1 cellular context compared by ENCODE assay signal in genomic region chr16:86117235-86117634, GRCh38.
TF ChIP-seq lines count a peak whose summit lies in the region.

No MANE protein-coding gene starts in this region.

TF ChIP-seq in IMR-90, 13 proteins besides CTCF, POLR2A, EP300 and RAD21 (continued from another document):
- TF ChIP-seq ELK1 (IDR thresholded peaks at IDR 0.05; ENCODE audit: borderline replicate concordance, low read depth, low read length), result no peak
- TF ChIP-seq USF2 (IDR thresholded peaks at IDR 0.05; ENCODE audit: low read depth, low read length), result no peak
- TF ChIP-seq NFE2L2 (IDR thresholded peaks at IDR 0.05; ENCODE audit: low read depth, low read length), result no peak
- no peak for TF ChIP-seq MXI1 (IDR thresholded peaks at IDR 0.05; ENCODE audit: borderline replicate concordance, low read depth, low read length)
- no peak for TF ChIP-seq CEBPB (IDR thresholded peaks at IDR 0.05; ENCODE audit: low read depth, low read length)
- no peak for TF ChIP-seq MAFK (IDR thresholded peaks at IDR 0.05; ENCODE audit: low read depth, low read length)
- TF ChIP-seq BHLHE40 (IDR thresholded peaks at IDR 0.05; ENCODE audit: low read depth, low read length), result no peak
- TF ChIP-seq FOS (IDR thresholded peaks at IDR 0.05; ENCODE audit: low read depth, low read length), result no peak
- no peak for TF ChIP-seq RCOR1 (IDR thresholded peaks at IDR 0.05; ENCODE audit: insufficient replicate concordance, low read length)
- no peak for TF ChIP-seq MAZ (IDR thresholded peaks at IDR 0.05; ENCODE audit: borderline replicate concordance, low read depth, low read length)
- TF ChIP-seq CHD1 (IDR thresholded peaks at IDR 0.05; ENCODE audit: low read depth, low read length), result no peak
